In genomic region chr7:98016230-98016629, GRCh38 we compare ENCODE assay signal across 12 cellular contexts. TPM values are rescaled to one million over a fixed set of nuclear protein-coding genes. Genes with fewer than 3 reads are reported as not detected.
DNase-seq lines count a peak whose midpoint lies in the region; ATAC-seq and TF ChIP-seq lines count a peak whose summit lies in the region.
"Not testable (repeated sequence)": the region's sequence is repeated elsewhere in the genome, so short reads cannot be mapped to it uniquely, and the experiment has no call there.
"Had no signal": no experiment of that assay in that cellular context is flagged by ENCODE, and none has a peak within 500 bp of the region (broad histone marks: within the 10 kb centered on the region; RNA-seq: fewer than 3 reads in every experiment).

No MANE protein-coding gene starts in this region.

- peak; percentile 11 for DNase-seq in HAP-1 (ENCODE audit: low spot score in 2 of 2)
- DNase-seq in RPMI8226, result peak; percentile 91
- DNase-seq in chondrocyte (ENCODE audit: low spot score), result peak; percentile 1
- DNase-seq in left colon, result peak; percentile 36 to 42
- not testable (repeated sequence) for DNase-seq in stimulated activated effector memory CD8-positive, alpha-beta T cell treated with anti-CD3 and anti-CD28 coated beads, Interleukin-12 subunit alpha, Interleukin-12 subunit beta, amount 100 ng/mL, for 72 hours (ENCODE audit: low spot score in 2 of 2)

- H3K36me3 Mint-ChIP-seq in chondrocyte (ENCODE audit: low read depth); stimulated activated effector memory CD8-positive, alpha-beta T cell treated with anti-CD3 and anti-CD28 coated beads, Interleukin-12 subunit alpha, Interleukin-12 subunit beta, amount 100 ng/mL, for 72 hours: not testable (repeated sequence)

- H3K27me3 ChIP-seq in HAP-1 (ENCODE audit: low read depth); mucosa of rectum (ENCODE audit: control insufficient read depth in 2 of 2, insufficient read depth in 2 of 2, low read length in 2 of 2): not testable (repeated sequence)

- H3K9ac ChIP-seq in mucosa of rectum (ENCODE audit: low read depth in 1 of 2, low read length in 2 of 2), result not testable (repeated sequence)

- H3K27ac Mint-ChIP-seq in chondrocyte (ENCODE audit: unreplicated experiment); stimulated activated effector memory CD8-positive, alpha-beta T cell treated with anti-CD3 and anti-CD28 coated beads, Interleukin-12 subunit alpha, Interleukin-12 subunit beta, amount 100 ng/mL, for 72 hours: not testable (repeated sequence)

- H3K9me3 Mint-ChIP-seq in chondrocyte (ENCODE audit: low read depth); stimulated activated effector memory CD8-positive, alpha-beta T cell treated with anti-CD3 and anti-CD28 coated beads, Interleukin-12 subunit alpha, Interleukin-12 subunit beta, amount 100 ng/mL, for 72 hours: not testable (repeated sequence)

- not testable (repeated sequence) for H3K4me3 ChIP-seq in HAP-1; mucosa of rectum (ENCODE audit: low read length in 2 of 2)

- not testable (repeated sequence) for H3K9me3 ChIP-seq in HAP-1; mucosa of rectum (ENCODE audit: control insufficient read depth in 2 of 2, low read length in 2 of 2)

- peak; percentile 89 for ATAC-seq in left colon
- ATAC-seq in stimulated activated effector memory CD8-positive, alpha-beta T cell treated with anti-CD3 and anti-CD28 coated beads, Interleukin-12 subunit alpha, Interleukin-12 subunit beta, amount 100 ng/mL, for 72 hours, result peak; percentile 8

- not testable (repeated sequence) for H3K36me3 ChIP-seq in HAP-1 (replicated peaks); mucosa of rectum (ENCODE audit: control insufficient read depth in 2 of 2, insufficient read depth in 2 of 2, low read length in 2 of 2)

- peak overlapping the region; percentile 38 to 58 for H3K27ac ChIP-seq in mucosa of rectum (ENCODE audit: low read depth in 2 of 2, low read length in 2 of 2)

- in situ Hi-C loops in HAP-1 (cut with MboI; ENCODE audit: low sequenced_read_pairs), result not testable (repeated sequence)

- not testable (repeated sequence) for H3K27me3 Mint-ChIP-seq in chondrocyte (ENCODE audit: low read depth)

- H3K4me1 Mint-ChIP-seq in chondrocyte (ENCODE audit: low read depth); stimulated activated effector memory CD8-positive, alpha-beta T cell treated with anti-CD3 and anti-CD28 coated beads, Interleukin-12 subunit alpha, Interleukin-12 subunit beta, amount 100 ng/mL, for 72 hours: not testable (repeated sequence)

- not testable (repeated sequence) for H3K4me1 ChIP-seq in HAP-1
- peaks cover 4 to 11% of the 10 kb centered on the region in 2 donors for H3K4me1 ChIP-seq in mucosa of rectum (ENCODE audit: control insufficient read depth in 2 of 2, insufficient read depth in 2 of 2, low read length in 2 of 2)

- H3K4me3 Mint-ChIP-seq in chondrocyte (ENCODE audit: unreplicated experiment); stimulated activated effector memory CD8-positive, alpha-beta T cell treated with anti-CD3 and anti-CD28 coated beads, Interleukin-12 subunit alpha, Interleukin-12 subunit beta, amount 100 ng/mL, for 72 hours: not testable (repeated sequence)

- not testable (repeated sequence) for TF ChIP-seq CTCF in chondrocyte (IDR thresholded peaks at IDR 0.05)

- intact Hi-C loops in left colon (cut with DNase I, micrococcal nuclease), result not testable (repeated sequence)

RNA-seq across cellular contexts. Expression of gene OCM2, which starts 26.2 kb away (rescaled TPM):
- total RNA-seq in chondrocyte, result not detected in 3 replicates
- total RNA-seq in left colon, result not detected
- total RNA-seq: A172; B cell; Caco-2; Calu3; CD4-positive, alpha-beta T cell; CD8-positive, alpha-beta T cell had no signal
